ENCODE assay signal across 22 cellular contexts in the genomic region with DNA sequence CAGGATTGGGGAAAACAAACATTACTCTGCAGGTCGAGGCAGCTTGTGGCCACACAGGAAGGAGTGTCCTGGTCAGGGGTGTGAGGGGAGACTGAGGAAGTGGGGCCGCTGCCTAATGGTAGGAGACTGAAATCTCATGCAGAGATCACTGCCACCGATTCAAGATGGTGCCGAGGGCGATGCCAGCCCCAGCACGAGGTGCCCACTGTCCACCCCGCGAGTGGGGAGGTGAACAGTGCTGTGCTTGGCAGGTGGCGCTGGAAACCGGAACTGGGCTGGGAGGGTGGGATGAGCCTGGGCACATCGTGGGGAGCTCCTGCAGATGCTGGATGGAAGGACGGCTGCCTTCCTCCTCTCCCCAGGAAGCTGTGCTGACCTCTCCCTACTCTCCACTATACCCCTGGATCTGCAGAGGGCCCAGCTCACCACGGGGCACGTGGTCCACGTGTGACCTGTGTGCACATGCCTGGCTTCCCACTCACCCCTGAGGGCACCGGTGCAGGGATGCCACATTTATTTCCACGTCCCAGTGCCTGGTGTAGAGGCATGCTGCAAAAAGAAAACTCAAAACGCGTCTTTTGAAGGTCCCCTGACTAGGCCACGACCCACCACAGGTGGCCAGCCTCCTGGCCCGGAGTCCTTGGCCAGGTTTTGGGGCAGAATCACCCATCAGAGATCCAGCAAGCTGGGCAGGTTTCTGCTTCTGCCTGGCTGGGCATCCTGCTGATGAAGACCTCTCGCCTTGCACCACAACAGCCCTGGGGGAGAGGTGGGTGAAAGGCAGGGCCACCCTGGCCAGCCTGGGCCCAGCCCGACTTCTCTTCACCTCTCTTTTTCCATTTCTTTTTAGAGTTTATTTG.
"Had no signal": no experiment of that assay in that cellular context is flagged by ENCODE, and none has a peak within 500 bp of the region (broad histone marks: within the 10 kb centered on the region; RNA-seq: fewer than 3 reads in every experiment).

No MANE protein-coding gene starts in this region.

- H3K27me3 ChIP-seq: colonic mucosa, right lobe of liver had no signal

- H3K36me3 ChIP-seq: colonic mucosa, esophagus squamous epithelium, gastroesophageal sphincter, left ventricle myocardium inferior, right lobe of liver, stomach had no signal

- H3K27ac ChIP-seq: colonic mucosa, esophagus squamous epithelium, gastroesophageal sphincter, left ventricle myocardium inferior, parathyroid adenoma, psoas muscle, right lobe of liver, skin epidermis, stomach had no signal

- ATAC-seq: gastroesophageal sphincter; naive thymus-derived CD4-positive, alpha-beta T cell; psoas muscle; right lobe of liver had no signal

- H3K4me1 ChIP-seq: colonic mucosa, gastroesophageal sphincter, left ventricle myocardium inferior, parathyroid adenoma, psoas muscle, right lobe of liver, stomach had no signal

- H3K4me3 ChIP-seq: colonic mucosa, esophagus squamous epithelium, gastroesophageal sphincter, left ventricle myocardium inferior, lung, psoas muscle, right lobe of liver, skin epidermis, stomach had no signal

- H3K9me3 ChIP-seq: colonic mucosa, right lobe of liver had no signal

- DNase-seq: colonic mucosa; dermis blood vessel endothelial cell; esophagus squamous epithelium; foreskin fibroblast; glutamatergic neuron; islet precursor cell; left ventricle myocardium inferior; mesenchymal stem cell; naive thymus-derived CD4-positive, alpha-beta T cell; nucleus accumbens; retina; stimulated activated CD4-positive, alpha-beta T cell treated with anti-CD3 and anti-CD28 coated beads, Interleukin-12 subunit alpha, Interleukin-12 subunit beta, amount 100 ng/mL, for 4 hours; stimulated activated naive CD4-positive, alpha-beta T cell; stomach; substantia nigra; trophoblast cell had no signal
